20 cellular contexts compared by ENCODE assay signal in the genomic region with DNA sequence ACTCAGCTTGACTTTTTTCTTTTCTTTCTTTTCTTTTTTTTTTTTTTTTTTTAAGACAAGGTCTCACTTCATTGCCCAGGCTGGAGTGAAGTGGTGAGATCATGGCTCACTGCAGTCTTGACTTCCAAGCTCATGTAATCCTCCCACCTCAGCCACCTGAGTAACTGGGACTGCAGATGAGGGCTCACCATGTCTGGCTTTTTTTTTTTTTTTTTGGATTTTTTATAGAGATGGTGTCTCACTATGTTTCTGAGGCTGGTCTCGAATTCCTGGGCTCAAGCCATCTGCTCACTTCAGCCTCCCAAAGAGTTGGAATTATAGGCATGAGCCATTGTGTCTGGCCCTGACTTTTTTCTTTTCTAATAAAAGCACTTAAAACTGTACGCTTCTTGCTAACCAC.
"Had no signal": no experiment of that assay in that cellular context is flagged by ENCODE, and none has a peak within 500 bp of the region (broad histone marks: within the 10 kb centered on the region; RNA-seq: fewer than 3 reads in every experiment).

No MANE protein-coding gene starts in this region.

- H3K4me3 ChIP-seq: coronary artery, lung, right atrium auricular region, smooth muscle cell, upper lobe of left lung, uterus had no signal

- ATAC-seq: foreskin keratinocyte; left cardiac atrium; left ventricle myocardium superior; naive thymus-derived CD4-positive, alpha-beta T cell had no signal

- DNase-seq: effector CD4-positive, alpha-beta T cell; endodermal cell; erythroblast; foreskin keratinocyte; head of caudate nucleus; hippocampal formation; left cardiac atrium; left ventricle myocardium superior; mesendoderm; naive thymus-derived CD4-positive, alpha-beta T cell; nephron progenitor cell; stimulated activated CD4-positive, alpha-beta T cell treated with anti-CD3 and anti-CD28 coated beads, Interleukin-2, amount 100 ng/mL, for 48 hours; stimulated activated naive CD4-positive, alpha-beta T cell treated with Interleukin-2 at 50 U/mL for 16 hours; upper lobe of left lung; uterus had no signal

- H3K4me1 ChIP-seq: foreskin keratinocyte, right atrium auricular region, upper lobe of left lung, uterus had no signal

- H3K27me3 ChIP-seq: foreskin keratinocyte, neutrophil, right atrium auricular region, upper lobe of left lung, uterus had no signal

- H3K9me3 ChIP-seq: neutrophil, right atrium auricular region, upper lobe of left lung, uterus had no signal

- H3K4me2 ChIP-seq: smooth muscle cell had no signal

- H3K27ac ChIP-seq: coronary artery, foreskin keratinocyte, neutrophil, right atrium auricular region, upper lobe of left lung, uterus had no signal

- H3K36me3 ChIP-seq: neutrophil, right atrium auricular region, upper lobe of left lung, uterus had no signal
